In the genomic region with DNA sequence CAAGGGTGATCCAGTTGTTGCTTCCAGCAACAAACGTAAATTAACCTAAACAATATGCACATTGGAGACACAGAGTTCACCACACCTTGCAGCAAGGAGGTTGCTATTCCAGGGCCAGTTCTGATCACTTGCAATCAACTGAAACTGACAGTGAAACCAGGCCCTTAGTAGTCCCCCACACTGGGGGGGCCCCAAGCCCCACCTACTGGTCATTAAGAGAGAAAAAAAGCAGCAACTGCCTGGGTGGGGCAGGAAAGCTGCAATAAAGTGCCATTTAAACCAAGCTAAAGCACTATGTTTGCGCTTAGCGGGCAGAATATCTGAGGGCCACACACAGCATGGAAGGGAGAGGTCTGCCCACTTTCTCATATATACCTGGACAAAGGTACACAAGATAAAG, we compare ENCODE assay signal across 11 cellular contexts. TPM values are rescaled to one million over a fixed set of nuclear protein-coding genes. Genes with fewer than 3 reads are reported as not detected.
DNase-seq lines count a peak whose midpoint lies in the region; ATAC-seq and TF ChIP-seq lines count a peak whose summit lies in the region.
"Had no signal": no experiment of that assay in that cellular context is flagged by ENCODE, and none has a peak within 500 bp of the region (broad histone marks: within the 10 kb centered on the region; RNA-seq: fewer than 3 reads in every experiment).

No MANE protein-coding gene starts in this region.

- no peak overlapping the region for H3K9ac ChIP-seq in KMS-11

- intact Hi-C loops in activated CD4-positive, alpha-beta T cell treated with anti-CD3 and anti-CD28 coated beads, Interleukin-2, amount 10 ng/mL, durations not matched to agents 24 days and 14 days (cut with micrococcal nuclease) = no loop called here
- intact Hi-C loops in vagina (cut with DNase I) = no loop called here

- no peaks in the 10 kb centered on the region for H3K36me3 Mint-ChIP-seq in activated CD4-positive, alpha-beta T cell treated with anti-CD3 and anti-CD28 coated beads, Interleukin-2, amount 10 ng/mL, durations not matched to agents 24 days and 14 days (ENCODE audit: low read depth)
- peaks cover 17% of the 10 kb centered on the region for H3K36me3 Mint-ChIP-seq in progenitor cell of endocrine pancreas (ENCODE audit: insufficient read depth)
- H3K36me3 Mint-ChIP-seq in osteocyte (ENCODE audit: unreplicated experiment) = peaks cover 5% of the 10 kb centered on the region

- no peak for TF ChIP-seq POLR2A in vagina (IDR thresholded peaks at IDR 0.05)

- H3K9me3 ChIP-seq in vagina = no peaks in the 10 kb centered on the region

- H3K27ac Mint-ChIP-seq in activated CD4-positive, alpha-beta T cell treated with anti-CD3 and anti-CD28 coated beads, Interleukin-2, amount 10 ng/mL, durations not matched to agents 24 days and 14 days = no peak overlapping the region
- H3K27ac Mint-ChIP-seq in progenitor cell of endocrine pancreas (peak overlapping the region; percentile 31), osteocyte (ENCODE audit: unreplicated experiment) (no peak overlapping the region)
- H3K27ac Mint-ChIP-seq: stimulated activated naive CD8-positive, alpha-beta T cell treated with anti-CD3 and anti-CD28 coated beads, Interleukin-15, Interleukin-2, amounts not matched to agents 100 ng/mL and 50 ng/mL, for 24 hours had no signal

- ATAC-seq in HG02642 (IDR thresholded peaks at IDR 0.05; ENCODE audit: poor library complexity, unreplicated experiment) = peak; percentile 74

- H3K4me1 Mint-ChIP-seq in activated CD4-positive, alpha-beta T cell treated with anti-CD3 and anti-CD28 coated beads, Interleukin-2, amount 10 ng/mL, durations not matched to agents 24 days and 14 days = peaks cover 35% of the 10 kb centered on the region
- H3K4me1 Mint-ChIP-seq in progenitor cell of endocrine pancreas (ENCODE audit: low read depth) (peaks cover 22% of the 10 kb centered on the region), osteocyte (ENCODE audit: unreplicated experiment) (peaks cover 1% of the 10 kb centered on the region)

- H3K36me3 ChIP-seq in KMS-11 (ENCODE audit: insufficient read depth) = no peaks in the 10 kb centered on the region
- H3K36me3 ChIP-seq in vagina = no peaks in the 10 kb centered on the region
- H3K36me3 ChIP-seq: brain microvascular endothelial cell had no signal

- no peaks in the 10 kb centered on the region for H3K79me2 ChIP-seq in KMS-11 (ENCODE audit: insufficient read depth, low read depth)

- no peak overlapping the region for H2AFZ ChIP-seq in KMS-11 (ENCODE audit: low read depth)

- H3K27me3 ChIP-seq in KMS-11 (ENCODE audit: insufficient read depth, low read depth) (no peaks in the 10 kb centered on the region), vagina (no peaks in the 10 kb centered on the region)
- H3K27me3 ChIP-seq: brain microvascular endothelial cell had no signal

- H4K20me1 ChIP-seq in KMS-11 (ENCODE audit: insufficient read depth) = no peaks in the 10 kb centered on the region

- peak; percentile 39; the same call in 1 of the 2 replicates for TF ChIP-seq CTCF in KMS-11 (conservative IDR thresholded peaks at IDR 0.05; ENCODE audit: low read depth, low read length)
- TF ChIP-seq CTCF in progenitor cell of endocrine pancreas (IDR thresholded peaks at IDR 0.05; ENCODE audit: unreplicated experiment) = no peak
- no peak for TF ChIP-seq CTCF in osteocyte (IDR thresholded peaks at IDR 0.05)
- TF ChIP-seq CTCF in vagina (IDR thresholded peaks at IDR 0.05) = no peak

- H3K4me3 Mint-ChIP-seq in activated CD4-positive, alpha-beta T cell treated with anti-CD3 and anti-CD28 coated beads, Interleukin-2, amount 10 ng/mL, durations not matched to agents 24 days and 14 days = no peak overlapping the region
- H3K4me3 Mint-ChIP-seq in progenitor cell of endocrine pancreas (ENCODE audit: low read depth) (no peak overlapping the region), osteocyte (ENCODE audit: unreplicated experiment) (no peak overlapping the region)
- H3K4me3 Mint-ChIP-seq: stimulated activated naive CD8-positive, alpha-beta T cell treated with anti-CD3 and anti-CD28 coated beads, Interleukin-15, Interleukin-2, amounts not matched to agents 100 ng/mL and 50 ng/mL, for 24 hours had no signal

- H3K4me3 ChIP-seq in KMS-11 (IDR thresholded peaks at IDR 0.05; ENCODE audit: insufficient read depth, low read depth, low read length) (no peak overlapping the region), vagina (no peak overlapping the region)

- H3K27ac ChIP-seq in KMS-11 (no peak overlapping the region), vagina (no peak overlapping the region)
- H3K27ac ChIP-seq: brain microvascular endothelial cell had no signal

- peak; percentile 65 for DNase-seq in activated CD4-positive, alpha-beta T cell treated with anti-CD3 and anti-CD28 coated beads, Interleukin-2, amount 10 ng/mL, durations not matched to agents 24 days and 14 days
- no peak for DNase-seq in activated CD4-positive, alpha-beta T cell treated with anti-CD3 and anti-CD28 coated beads, Interleukin-2, amount 50 U/mL, for 4 hours
- DNase-seq in progenitor cell of endocrine pancreas (ENCODE audit: low spot score, unreplicated experiment) (no peak), NCI-H1092 treated with DMSO at 0.1 percent for 48 hours (lab: John Stamatoyannopoulos, UW) (no peak), osteocyte (ENCODE audit: extremely low spot score, unreplicated experiment) (no peak), vagina (ENCODE audit: extremely low spot score in 2 of 2) (no peak)
- DNase-seq: brain microvascular endothelial cell, NCI-H2029 had no signal

- peak overlapping the region; percentile 72; the same call in 1 of the 2 replicates for H3K4me2 ChIP-seq in KMS-11

- peaks cover 2% of the 10 kb centered on the region for H3K27me3 Mint-ChIP-seq in activated CD4-positive, alpha-beta T cell treated with anti-CD3 and anti-CD28 coated beads, Interleukin-2, amount 10 ng/mL, durations not matched to agents 24 days and 14 days
- H3K27me3 Mint-ChIP-seq in progenitor cell of endocrine pancreas = no peaks in the 10 kb centered on the region
- no peaks in the 10 kb centered on the region for H3K27me3 Mint-ChIP-seq in osteocyte (ENCODE audit: unreplicated experiment)
- H3K27me3 Mint-ChIP-seq: stimulated activated naive CD8-positive, alpha-beta T cell treated with anti-CD3 and anti-CD28 coated beads, Interleukin-15, Interleukin-2, amounts not matched to agents 100 ng/mL and 50 ng/mL, for 24 hours had no signal

- H3K4me1 ChIP-seq in KMS-11 (ENCODE audit: low read depth, poor library complexity, severe bottlenecking) = peaks cover 65% of the 10 kb centered on the region
- H3K4me1 ChIP-seq in vagina = no peaks in the 10 kb centered on the region

- no peaks in the 10 kb centered on the region for H3K9me3 Mint-ChIP-seq in activated CD4-positive, alpha-beta T cell treated with anti-CD3 and anti-CD28 coated beads, Interleukin-2, amount 10 ng/mL, durations not matched to agents 24 days and 14 days
- H3K9me3 Mint-ChIP-seq in progenitor cell of endocrine pancreas (ENCODE audit: low read depth) (no peaks in the 10 kb centered on the region), osteocyte (ENCODE audit: unreplicated experiment) (no peaks in the 10 kb centered on the region)
- H3K9me3 Mint-ChIP-seq: stimulated activated naive CD8-positive, alpha-beta T cell treated with anti-CD3 and anti-CD28 coated beads, Interleukin-15, Interleukin-2, amounts not matched to agents 100 ng/mL and 50 ng/mL, for 24 hours had no signal

RNA-seq across cellular contexts. Expression of gene ATP7B, which starts 51.5 kb away (rescaled TPM):
- 0.65 and 0.83 TPM in 2 replicates for total RNA-seq in activated CD4-positive, alpha-beta T cell treated with anti-CD3 and anti-CD28 coated beads, Interleukin-2, amount 10 ng/mL, durations not matched to agents 24 days and 14 days
- 59.4 and 63.2 TPM in 2 replicates for total RNA-seq in progenitor cell of endocrine pancreas
- total RNA-seq in osteocyte = 8.6 and 10.4 TPM in 2 replicates
- total RNA-seq in vagina = 2.5 TPM

RNA-seq across cellular contexts. Expression of gene ALG11, which starts 52.4 kb away (rescaled TPM):
- total RNA-seq in activated CD4-positive, alpha-beta T cell treated with anti-CD3 and anti-CD28 coated beads, Interleukin-2, amount 10 ng/mL, durations not matched to agents 24 days and 14 days = 26.7 and 28.0 TPM in 2 replicates
- total RNA-seq in progenitor cell of endocrine pancreas (39.4 and 45.1 TPM in 2 replicates), osteocyte (41.9 and 49.1 TPM in 2 replicates), vagina (12.5 TPM)
